ENCODE assay signal across 19 cellular contexts in genomic region chr6:42509765-42510164, GRCh38. TPM values are rescaled to one million over a fixed set of nuclear protein-coding genes. Genes with fewer than 3 reads are reported as not detected.
A peak's percentile ranks its signal among the peaks of the same experiment; 100 is the strongest.
DNase-seq lines count a peak whose midpoint lies in the region; ATAC-seq, FAIRE-seq and TF ChIP-seq lines count a peak whose summit lies in the region.
"Had no signal": no experiment of that assay in that cellular context is flagged by ENCODE, and none has a peak within 500 bp of the region (broad histone marks: within the 10 kb centered on the region; RNA-seq: fewer than 3 reads in every experiment).

No MANE protein-coding gene starts in this region.

- peaks cover 0 to 5% (median 2%) of the 10 kb centered on the region in 3 donors for H3K4me1 Mint-ChIP-seq in T-cell

- no peak overlapping the region for H2AFZ ChIP-seq in K562 (ENCODE audit: low read depth, low read length)

- H3K36me3 ChIP-seq in GM06990 (ENCODE audit: control insufficient read depth, insufficient read depth, low read length) (no peaks in the 10 kb centered on the region), K562 (ENCODE audit: control insufficient read depth, insufficient read depth, low read length) (no peaks in the 10 kb centered on the region), upper lobe of right lung (no peaks in the 10 kb centered on the region)
- H3K36me3 ChIP-seq: lower lobe of right lung, tibial artery had no signal

- in situ Hi-C loops in K562 (cut with MboI) = no loop called here

- no peaks in the 10 kb centered on the region for H3K9me3 Mint-ChIP-seq in T-cell
- H3K9me3 Mint-ChIP-seq: activated CD4-positive, alpha-beta T cell treated with anti-CD3 and anti-CD28 coated beads, Interleukin-2, amount 10 ng/mL, durations not matched to agents 24 days and 14 days had no signal

- peak; percentile 37 for ATAC-seq in GM21786 (IDR thresholded peaks at IDR 0.05; ENCODE audit: unreplicated experiment)
- ATAC-seq in K562 = no peak
- no peak for ATAC-seq in upper lobe of right lung
- ATAC-seq in T-cell (replicated peaks in 1 of 4) = no peak
- ATAC-seq: lower lobe of right lung had no signal

- no peaks in the 10 kb centered on the region for H3K36me3 Mint-ChIP-seq in T-cell

- no peak overlapping the region for H3K4me2 ChIP-seq in K562 (ENCODE audit: insufficient read depth, low read length)

- POLR2A ChIA-PET in K562 (lab: Yijun Ruan, JAX) (interaction anchor here (0.6 to 1.6 kb wide), 3 partner anchors 9 to 187 kb away, joined by 3 to 9 read pairs (median 7); no protein-coding TSS in a partner anchor), T-cell (lab: Charles Lee) (interaction anchor here in 1 of 2 donors (0.5 kb wide), 1 partner anchor 1145 kb away, joined by 3 read pairs; no protein-coding TSS in a partner anchor)

- H3K4me1 ChIP-seq in K562 (replicated peaks in 1 of 2; ENCODE audit: control insufficient read depth in 2 of 2, insufficient read depth in 2 of 2, low read length in 2 of 2) (no peaks in the 10 kb centered on the region), upper lobe of right lung (no peaks in the 10 kb centered on the region)
- H3K4me1 ChIP-seq: lower lobe of right lung, tibial artery had no signal

- no peak overlapping the region for H3K27ac ChIP-seq in K562 (ENCODE audit: extremely low read depth, low read depth, low read length)
- no peak overlapping the region for H3K27ac ChIP-seq in upper lobe of right lung
- H3K27ac ChIP-seq: lower lobe of right lung, tibial artery had no signal

- CTCF ChIA-PET in K562 (lab: Yijun Ruan, JAX; ENCODE audit: low intra/inter-chr PET ratio) (no interaction called here), T-cell (lab: Charles Lee) (no interaction called here)

- no peak for FAIRE-seq in K562 (lab: Jason Lieb, UNC)

- no peaks in the 10 kb centered on the region for H3K9me1 ChIP-seq in K562 (ENCODE audit: control insufficient read depth, insufficient read depth, low read length)

- no peaks in the 10 kb centered on the region for H3K79me2 ChIP-seq in K562 (ENCODE audit: control insufficient read depth, insufficient read depth, low read length)

- H3K4me3 Mint-ChIP-seq in T-cell = no peak overlapping the region
- H3K4me3 Mint-ChIP-seq: activated CD4-positive, alpha-beta T cell treated with anti-CD3 and anti-CD28 coated beads, Interleukin-2, amount 10 ng/mL, durations not matched to agents 24 days and 14 days had no signal

- no peak for TF ChIP-seq RAD21 in K562 (CRISPR knock-in tag; conservative IDR thresholded peaks at IDR 0.05 in 1 of 2, IDR thresholded peaks at IDR 0.05 in 1 of 2)

- DNase-seq in GM06990 (ENCODE audit: extremely low read depth, insufficient read length) (peak; percentile 62), GM12864 (ENCODE audit: low read depth) (peak; percentile 43), K562 (ENCODE audit: extremely low read depth in 1 of 4, low spot score in 3 of 4) (no peak), upper lobe of right lung (no peak), T-cell (no peak), pons (ENCODE audit: low spot score) (no peak)
- DNase-seq: activated CD4-positive, alpha-beta T cell treated with anti-CD3 and anti-CD28 coated beads, Interleukin-2, amount 10 ng/mL, durations not matched to agents 24 days and 14 days; AML-193; DND-41; hippocampal formation; islet precursor cell; KG1; lower lobe of right lung; NCI-H1092 treated with DMSO at 0.1 percent for 48 hours; NCI-H2107; NCI-H510A treated with DMSO at 0.1 percent for 48 hours; stimulated activated naive CD4-positive, alpha-beta T cell; tibial artery had no signal

- WGBS in K562 (ENCODE audit: insufficient coverage, low coverage, missing lambda C conversion rate) = 9% methylated on average over 2 of the region's 2 CpGs

- intact Hi-C loops in K562 (cut with micrococcal nuclease) = no loop called here
- intact Hi-C loops in upper lobe of right lung (cut with DNase I) = no loop called here

- no TSS peak for BruUV-seq in K562 (replicated peaks; lab: Mats Ljungman, UMichigan)

- no peaks in the 10 kb centered on the region for H3K27me3 Mint-ChIP-seq in T-cell

- no peak for TF ChIP-seq CTCF in GM06990 (IDR thresholded peaks at IDR 0.05; ENCODE audit: insufficient read depth, low read length, poor library complexity, severe bottlenecking)
- no peak for TF ChIP-seq CTCF in GM12864 (IDR thresholded peaks at IDR 0.05; ENCODE audit: low read depth, low read length, missing control alignments)
- TF ChIP-seq CTCF in K562 (IDR thresholded peaks at IDR 0.05 in 2 of 3, conservative IDR thresholded peaks at IDR 0.05 in 1 of 3; ENCODE audit: insufficient read depth in 2 of 3, low read depth in 1 of 3, low read length in 3 of 3) = no peak
- TF ChIP-seq CTCF in upper lobe of right lung (IDR thresholded peaks at IDR 0.05) = no peak

- H3K27me3 ChIP-seq in GM06990 (replicated peaks; ENCODE audit: control insufficient read depth, insufficient read depth, low read length) = no peaks in the 10 kb centered on the region
- H3K27me3 ChIP-seq in K562 (ENCODE audit: control insufficient read depth in 2 of 2, insufficient read depth in 2 of 2, low read length in 2 of 2) = peaks cover 5 to 23% of the 10 kb centered on the region in 2 experiments; a peak in 3 of 5 replicates
- no peaks in the 10 kb centered on the region for H3K27me3 ChIP-seq in upper lobe of right lung
- H3K27me3 ChIP-seq: tibial artery had no signal

- H3K27ac Mint-ChIP-seq in T-cell = no peak overlapping the region
- H3K27ac Mint-ChIP-seq: activated CD4-positive, alpha-beta T cell treated with anti-CD3 and anti-CD28 coated beads, Interleukin-2, amount 10 ng/mL, durations not matched to agents 24 days and 14 days had no signal

- no peak for TF ChIP-seq POLR2A in K562 (conservative IDR thresholded peaks at IDR 0.05)

- no peak for TF ChIP-seq EP300 in K562 (IDR thresholded peaks at IDR 0.05; ENCODE audit: low read length)

- no peak overlapping the region for H3K9ac ChIP-seq in K562 (ENCODE audit: insufficient read depth in 1 of 2, low read depth in 2 of 2, low read length in 2 of 2)

- no peaks in the 10 kb centered on the region for H4K20me1 ChIP-seq in K562 (replicated peaks; ENCODE audit: control insufficient read depth, insufficient read depth, low read length)

- no peak overlapping the region for H3K4me3 ChIP-seq in GM06990 (replicated peaks; ENCODE audit: low read depth, low read length)
- no peak overlapping the region for H3K4me3 ChIP-seq in GM12864 (ENCODE audit: low read depth, low read length)
- no peak overlapping the region for H3K4me3 ChIP-seq in K562
- H3K4me3 ChIP-seq in upper lobe of right lung = no peak overlapping the region
- H3K4me3 ChIP-seq: lower lobe of right lung, tibial artery had no signal

- H3K9me3 ChIP-seq in K562 (replicated peaks; ENCODE audit: control insufficient read depth, insufficient read depth, low read depth, low read length) (no peaks in the 10 kb centered on the region), upper lobe of right lung (no peaks in the 10 kb centered on the region)
- H3K9me3 ChIP-seq: lower lobe of right lung, tibial artery had no signal

RNA-seq across cellular contexts. Expression of gene UBR2, which starts 54.1 kb away (rescaled TPM):
- 40.5 and 114 TPM in 2 replicates for total RNA-seq in K562 (2011; cell fraction: chromatin; rRNA removed; ENCODE audit: low replicate concordance)
- total RNA-seq in K562 (2011; cell fraction: nucleolus; rRNA removed) = 20.5 and 25.0 TPM in 2 replicates
- total RNA-seq in K562 (2011; cell fraction: nucleoplasm; rRNA removed) = 44.1 and 48.8 TPM in 2 replicates
- total RNA-seq in K562 (2014; rRNA removed) = 23.4 and 26.8 TPM in 2 replicates
- 38.9 and 41.3 TPM in 2 replicates for total RNA-seq in K562 (2014; rRNA removed; fragmentation: Illumina TruSeq; extraction: Trizol)
- total RNA-seq in K562 (2015; rRNA removed; fragmentation: Illumina TruSeq; extraction: Trizol) = 34.4 and 35.0 TPM in 2 replicates
- 33.5 and 35.3 TPM in 2 replicates for total RNA-seq in K562 (2021)
- 29.5 and 35.4 TPM in 2 replicates for polyA plus RNA-seq in K562 (2011; rRNA removed)
- polyA plus RNA-seq in K562 (2011; cell fraction: cytosol; rRNA removed) = 8.0 and 17.6 TPM in 2 replicates
- polyA plus RNA-seq in K562 (2011; cell fraction: nucleus; rRNA removed) = 19.9 and 29.8 TPM in 2 replicates
- polyA plus RNA-seq in K562 (2012) = 15.1 and 17.7 TPM in 2 replicates
- polyA plus RNA-seq in K562 (2014; fragmentation: Illumina TruSeq; extraction: Trizol) = 17.2 and 21.4 TPM in 2 replicates
- 10 to 100 TPM in 1 of 2 experiments, 1 to 10 TPM in 1; 9.1 to 13.1 TPM for polyA plus RNA-seq in K562 (2014; fragmentation: Nextera tagmentation; extraction: Ambion mirVana)
- 14.7 and 16.4 TPM in 2 replicates for polyA plus RNA-seq in K562 (2014; rRNA removed)
- 106 and 107 TPM in 2 replicates for polyA minus RNA-seq in K562 (2011; rRNA and poly(A)+ RNA removed)
- polyA minus RNA-seq in K562 (2011; cell fraction: cytosol; rRNA and poly(A)+ RNA removed) = 22.6 and 36.3 TPM in 2 replicates
- 19.1 and 36.5 TPM in 2 replicates for polyA minus RNA-seq in K562 (2011; cell fraction: nucleus; rRNA and poly(A)+ RNA removed)
- 36.6 TPM for total RNA-seq in upper lobe of right lung
- total RNA-seq in T-cell = 10 to 100 TPM; 41.1 to 47.6 (median 44.8) TPM

RNA-seq across cellular contexts. Expression of gene TRERF1, which starts 58.0 kb away (rescaled TPM):
- total RNA-seq in K562 (2011; cell fraction: chromatin; rRNA removed; ENCODE audit: low replicate concordance) = 0.28 TPM in 1 of 2 replicates, not detected in the other
- under 0.01 and 0.17 TPM in 2 replicates for total RNA-seq in K562 (2011; cell fraction: nucleolus; rRNA removed)
- total RNA-seq in K562 (2011; cell fraction: nucleoplasm; rRNA removed) = 0.07 and 0.15 TPM in 2 replicates
- total RNA-seq in K562 (2014; rRNA removed) (0.04 TPM in 1 of 2 replicates, not detected in the other), K562 (2014; rRNA removed; fragmentation: Illumina TruSeq; extraction: Trizol) (0.04 TPM in 1 of 2 replicates, not detected in the other), K562 (2015; rRNA removed; fragmentation: Illumina TruSeq; extraction: Trizol) (0.04 and 0.07 TPM in 2 replicates), K562 (2021) (0.16 and 0.20 TPM in 2 replicates), upper lobe of right lung (3.8 TPM), T-cell (10 to 100 TPM; 20.5 to 52.2 (median 25.6) TPM)
- polyA plus RNA-seq in K562 (2011; rRNA removed) (0.07 and 0.24 TPM in 2 replicates), K562 (2014; fragmentation: Illumina TruSeq; extraction: Trizol) (0.07 and 0.10 TPM in 2 replicates), K562 (2014; fragmentation: Nextera tagmentation; extraction: Ambion mirVana) (not detected), K562 (2014; rRNA removed) (0.04 and 0.07 TPM in 2 replicates)
- 0.13 and 0.21 TPM in 2 replicates for polyA plus RNA-seq in K562 (2011; cell fraction: cytosol; rRNA removed)
- 0.28 and 0.44 TPM in 2 replicates for polyA plus RNA-seq in K562 (2011; cell fraction: nucleus; rRNA removed)
- polyA plus RNA-seq in K562 (2012) = 0.09 and 0.60 TPM in 2 replicates
- 0.07 and 0.18 TPM in 2 replicates for polyA minus RNA-seq in K562 (2011; rRNA and poly(A)+ RNA removed)
- polyA minus RNA-seq in K562 (2011; cell fraction: cytosol; rRNA and poly(A)+ RNA removed) = 0.29 and 0.64 TPM in 2 replicates
- under 0.01 and 0.44 TPM in 2 replicates for polyA minus RNA-seq in K562 (2011; cell fraction: nucleus; rRNA and poly(A)+ RNA removed)

Comparison
In these comparisons a context has a peak if more than half of its experiments do, and no peak if none do; other contexts are left out.
1. DNase-seq: peak in GM06990 (single experiment) and GM12864 (single experiment); none in K562 (0 of 4), upper lobe of right lung (single experiment), T-cell (0 of 34) and pons (single experiment).